17 cellular contexts compared by ENCODE assay signal in the genomic region with DNA sequence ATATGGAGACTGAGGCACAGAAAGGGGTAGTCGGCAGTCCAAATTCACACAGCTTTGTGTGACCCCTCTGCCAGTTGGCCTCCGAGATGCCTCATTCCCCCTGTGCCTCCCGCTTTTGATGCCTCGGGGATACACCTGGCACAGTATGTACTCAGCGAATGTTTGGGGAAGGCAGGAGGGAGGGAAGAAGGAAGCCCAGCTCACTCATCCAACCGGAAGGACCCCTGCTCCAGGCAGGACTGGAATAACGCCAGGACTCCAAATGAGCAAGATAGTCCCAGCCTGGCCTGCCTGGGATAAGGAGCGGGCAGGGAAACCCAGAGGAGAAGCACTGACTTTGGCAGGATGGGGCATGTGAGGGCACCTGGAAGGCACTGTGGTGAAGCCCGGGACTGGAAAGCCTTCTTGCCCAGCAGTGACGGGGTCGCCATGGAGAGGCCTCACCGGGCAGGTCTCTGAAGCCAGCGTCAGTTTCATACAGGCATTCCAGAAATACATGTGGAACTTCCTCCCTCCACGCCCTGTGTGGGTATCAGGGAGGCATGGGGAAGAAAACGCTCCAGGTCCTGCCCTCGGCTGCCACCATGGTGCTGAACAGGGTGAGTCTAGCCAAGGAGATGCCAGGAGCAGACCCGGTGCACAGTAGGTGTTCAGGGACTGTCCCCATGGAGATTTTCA. TPM values are rescaled to one million over a fixed set of nuclear protein-coding genes. Genes with fewer than 3 reads are reported as not detected.
DNase-seq lines count a peak whose midpoint lies in the region; ATAC-seq and TF ChIP-seq lines count a peak whose summit lies in the region.
"Had no signal": no experiment of that assay in that cellular context is flagged by ENCODE, and none has a peak within 500 bp of the region (broad histone marks: within the 10 kb centered on the region; RNA-seq: fewer than 3 reads in every experiment).

No MANE protein-coding gene starts in this region.

- WGBS in SK-N-SH (ENCODE audit: low lambda C conversion rate) = 13% methylated on average over 14 of the region's 17 CpGs
- 43 to 46% methylated on average over 6 to 14 of the region's 17 CpGs for WGBS in esophagus squamous epithelium, 2 donors

- H2AFZ ChIP-seq in SK-N-SH (ENCODE audit: low read depth) = no peak overlapping the region
- H2AFZ ChIP-seq: GM23338 had no signal

- peaks cover 0 to 4% of the 10 kb centered on the region in 2 experiments; a peak in 1 of 4 replicates for H3K4me1 ChIP-seq in SK-N-SH (ENCODE audit: control insufficient read depth in 1 of 2, insufficient read depth in 2 of 2, low read depth in 1 of 2, low read length in 1 of 2)
- H3K4me1 ChIP-seq in SJCRH30 = peaks cover 5% of the 10 kb centered on the region
- peaks cover 9% of the 10 kb centered on the region for H3K4me1 ChIP-seq in foreskin keratinocyte
- peaks cover 0 to 18% (median 3%) of the 10 kb centered on the region in 3 donors for H3K4me1 ChIP-seq in esophagus squamous epithelium

- no peaks in the 10 kb centered on the region for H3F3A ChIP-seq in SK-N-SH (replicated peaks; ENCODE audit: insufficient read depth)

- no peaks in the 10 kb centered on the region for H3K79me2 ChIP-seq in SK-N-SH (ENCODE audit: insufficient read depth)

- POLR2A ChIA-PET in SK-N-SH (lab: Yijun Ruan, JAX) = no interaction called here

- no peak for TF ChIP-seq RAD21 in SK-N-SH (IDR thresholded peaks at IDR 0.05; ENCODE audit: low read length)

- H3K9me3 ChIP-seq in SK-N-SH = no peaks in the 10 kb centered on the region
- H3K9me3 ChIP-seq in SJCRH30 (replicated peaks) = no peaks in the 10 kb centered on the region
- no peaks in the 10 kb centered on the region for H3K9me3 ChIP-seq in esophagus squamous epithelium
- H3K9me3 ChIP-seq: BLaER1 treated with 17β-estradiol and CSF1 and Interleukin-3, amounts not matched to agents 10 nM and 100 nM had no signal

- peaks cover 63% of the 10 kb centered on the region for H3K27me3 Mint-ChIP-seq in activated T-cell treated with anti-CD3 and anti-CD28 coated beads, Interleukin-2, amount 50 U/mL, for 72 hours (ENCODE audit: low read depth)

- no peak overlapping the region for H3K27ac Mint-ChIP-seq in activated T-cell treated with anti-CD3 and anti-CD28 coated beads, Interleukin-2, amount 50 U/mL, for 72 hours
- H3K27ac Mint-ChIP-seq: CD8-positive, alpha-beta T cell; GM23338; T-cell had no signal

- no peak overlapping the region for H3K4me3 ChIP-seq in SK-N-SH (ENCODE audit: low read depth in 2 of 2, low read length in 1 of 2)
- no peak overlapping the region for H3K4me3 ChIP-seq in SJCRH30
- H3K4me3 ChIP-seq in esophagus squamous epithelium = no peak overlapping the region
- H3K4me3 ChIP-seq: BLaER1 treated with 17β-estradiol and CSF1 and Interleukin-3, amounts not matched to agents 10 nM and 100 nM; GM23338 had no signal

- TF ChIP-seq POLR2A in esophagus squamous epithelium (IDR thresholded peaks at IDR 0.05) = no peak

- H4K20me1 ChIP-seq in SK-N-SH (ENCODE audit: insufficient read depth) = no peaks in the 10 kb centered on the region

- H3K9ac ChIP-seq in SK-N-SH = no peak overlapping the region
- H3K9ac ChIP-seq: BLaER1 treated with 17β-estradiol and CSF1 and Interleukin-3, amounts not matched to agents 10 nM and 100 nM had no signal

- no peak overlapping the region for H3K4me3 Mint-ChIP-seq in activated T-cell treated with anti-CD3 and anti-CD28 coated beads, Interleukin-2, amount 50 U/mL, for 72 hours
- H3K4me3 Mint-ChIP-seq: CD8-positive, alpha-beta T cell; GM23338; T-cell had no signal

- no peaks in the 10 kb centered on the region for H3K9me2 ChIP-seq in SK-N-SH

- TF ChIP-seq CTCF in SK-N-SH (IDR thresholded peaks at IDR 0.05) = no peak
- TF ChIP-seq CTCF in foreskin keratinocyte (conservative IDR thresholded peaks at IDR 0.05) = peak; percentile 14
- no peak for TF ChIP-seq CTCF in esophagus squamous epithelium (IDR thresholded peaks at IDR 0.05)

- DNase-seq in SK-N-SH = no peak
- DNase-seq in SJCRH30 = peak; percentile 44 to 67
- peak in 1 of 2 donors; percentile 42 for DNase-seq in foreskin keratinocyte
- no peak for DNase-seq in esophagus squamous epithelium (lab: John Stamatoyannopoulos, UW)
- no peak for DNase-seq in activated T-cell treated with anti-CD3 and anti-CD28 coated beads, Interleukin-2, amount 50 U/mL, for 72 hours
- DNase-seq: CD8-positive, alpha-beta T cell; KG1; NCI-H1436; NCI-H1930; NCI-H524; T-cell had no signal

- no peaks in the 10 kb centered on the region for H3K9me3 Mint-ChIP-seq in activated T-cell treated with anti-CD3 and anti-CD28 coated beads, Interleukin-2, amount 50 U/mL, for 72 hours
- H3K9me3 Mint-ChIP-seq: CD8-positive, alpha-beta T cell; GM23338; T-cell had no signal

- H3K4me2 ChIP-seq in SK-N-SH = no peak overlapping the region
- H3K4me2 ChIP-seq: BLaER1 treated with 17β-estradiol and CSF1 and Interleukin-3, amounts not matched to agents 10 nM and 100 nM; GM23338 had no signal

- H3K4me1 Mint-ChIP-seq in activated T-cell treated with anti-CD3 and anti-CD28 coated beads, Interleukin-2, amount 50 U/mL, for 72 hours (ENCODE audit: low read depth) = no peaks in the 10 kb centered on the region

- ATAC-seq in SK-N-SH treated with all-trans-retinoic acid at 6 μM for 48 hours (0 out of 3 replicates have a peak, but pooled peaks have one; percentile 8), foreskin keratinocyte (peak; percentile 3), HG02870 (IDR thresholded peaks at IDR 0.05; ENCODE audit: unreplicated experiment) (no peak)
- no peak for ATAC-seq in activated T-cell treated with anti-CD3 and anti-CD28 coated beads, Interleukin-2, amount 50 U/mL, for 72 hours (replicated peaks in 1 of 2)
- ATAC-seq: CD8-positive, alpha-beta T cell; GM23338; HCT116; Panc1; T-cell had no signal

- H3K27ac ChIP-seq in SK-N-SH (ENCODE audit: low read depth in 2 of 2, low read length in 1 of 2) = no peak overlapping the region
- no peak overlapping the region for H3K27ac ChIP-seq in SJCRH30
- H3K27ac ChIP-seq in foreskin keratinocyte = no peak overlapping the region
- H3K27ac ChIP-seq in esophagus squamous epithelium = no peak overlapping the region
- H3K27ac ChIP-seq: BLaER1 treated with 17β-estradiol and CSF1 and Interleukin-3, amounts not matched to agents 10 nM and 100 nM had no signal

- no peak for TF ChIP-seq EP300 in SK-N-SH (IDR thresholded peaks at IDR 0.05; ENCODE audit: borderline replicate concordance in 1 of 2, low read depth in 1 of 2, low read length in 1 of 2)

- intact Hi-C loops in esophagus squamous epithelium (cut with DNase I) = no loop called here

- CTCF ChIA-PET in SK-N-SH (lab: Yijun Ruan, JAX) = interaction anchor here (0.8 to 3.8 kb wide), 7 partner anchors 11 to 147 kb away, joined by 3 to 15 read pairs (median 6); no protein-coding TSS in a partner anchor

- H3K36me3 Mint-ChIP-seq in activated T-cell treated with anti-CD3 and anti-CD28 coated beads, Interleukin-2, amount 50 U/mL, for 72 hours (ENCODE audit: insufficient read depth in 2 of 2) = no peaks in the 10 kb centered on the region
- H3K36me3 Mint-ChIP-seq: CD8-positive, alpha-beta T cell; T-cell had no signal

- H3K27me3 ChIP-seq in SK-N-SH (ENCODE audit: insufficient read depth) (peaks cover 98% of the 10 kb centered on the region), SJCRH30 (no peaks in the 10 kb centered on the region), foreskin keratinocyte (peaks cover 28% of the 10 kb centered on the region), esophagus squamous epithelium (peaks cover 0 to 99% (median 12%) of the 10 kb centered on the region in 4 donors)

- no peaks in the 10 kb centered on the region for H3K36me3 ChIP-seq in SK-N-SH (replicated peaks in 1 of 2; ENCODE audit: control insufficient read depth in 1 of 2, insufficient read depth in 2 of 2, low read length in 1 of 2)
- H3K36me3 ChIP-seq in SJCRH30 = no peaks in the 10 kb centered on the region
- H3K36me3 ChIP-seq in esophagus squamous epithelium = no peaks in the 10 kb centered on the region
- H3K36me3 ChIP-seq: BLaER1 treated with 17β-estradiol and CSF1 and Interleukin-3, amounts not matched to agents 10 nM and 100 nM had no signal

TF ChIP-seq in SK-N-SH treated with all-trans-retinoic acid at 6 μM for 48 hours, 23 proteins besides CTCF, POLR2A, EP300 and RAD21 (continues in another document):
- TF ChIP-seq, protein P1, sequence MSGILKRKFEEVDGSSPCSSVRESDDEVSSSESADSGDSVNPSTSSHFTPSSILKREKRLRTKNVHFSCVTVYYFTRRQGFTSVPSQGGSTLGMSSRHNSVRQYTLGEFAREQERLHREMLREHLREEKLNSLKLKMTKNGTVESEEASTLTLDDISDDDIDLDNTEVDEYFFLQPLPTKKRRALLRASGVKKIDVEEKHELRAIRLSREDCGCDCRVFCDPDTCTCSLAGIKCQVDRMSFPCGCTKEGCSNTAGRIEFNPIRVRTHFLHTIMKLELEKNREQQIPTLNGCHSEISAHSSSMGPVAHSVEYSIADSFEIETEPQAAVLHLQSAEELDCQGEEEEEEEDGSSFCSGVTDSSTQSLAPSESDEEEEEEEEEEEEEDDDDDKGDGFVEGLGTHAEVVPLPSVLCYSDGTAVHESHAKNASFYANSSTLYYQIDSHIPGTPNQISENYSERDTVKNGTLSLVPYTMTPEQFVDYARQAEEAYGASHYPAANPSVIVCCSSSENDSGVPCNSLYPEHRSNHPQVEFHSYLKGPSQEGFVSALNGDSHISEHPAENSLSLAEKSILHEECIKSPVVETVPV (CRISPR knock-in tag; IDR thresholded peaks at IDR 0.05) = no peak
- TF ChIP-seq ISL1 (CRISPR knock-in tag; IDR thresholded peaks at IDR 0.05) = no peak

TF ChIP-seq in SK-N-SH, 30 proteins besides CTCF, POLR2A, EP300 and RAD21 (continues in another document):
- no peak for TF ChIP-seq MXI1 (IDR thresholded peaks at IDR 0.05; ENCODE audit: low read depth, low read length)

RNA-seq across cellular contexts. Expression of gene LMX1B, which starts 20.3 kb away (rescaled TPM):
- polyA plus RNA-seq in SK-N-SH (2012; rRNA removed) (not detected in 2 replicates), foreskin keratinocyte (0.95 and 1.2 TPM in 2 replicates)
- polyA plus RNA-seq in SK-N-SH (2012; cell fraction: cytosol; rRNA removed) = not detected in 2 replicates
- not detected in 2 replicates for polyA plus RNA-seq in SK-N-SH (2012; cell fraction: nucleus; rRNA removed)
- 10.3 and 12.2 TPM in 2 replicates for total RNA-seq in SJCRH30 (2014; rRNA removed; shearing (Covaris generic))
- total RNA-seq in foreskin keratinocyte (1.1 and 1.2 TPM in 2 replicates), esophagus squamous epithelium (under 1 TPM in 1 of 4 donors, not detected in 3; 0.23 TPM)
- not detected for total RNA-seq in activated T-cell treated with anti-CD3 and anti-CD28 coated beads, Interleukin-2, amount 50 U/mL, for 72 hours
- total RNA-seq: CD8-positive, alpha-beta T cell; T-cell had no signal

Comparison
In these comparisons a context has a peak if more than half of its experiments do, and no peak if none do; other contexts are left out.
1. ATAC-seq: peak in SK-N-SH treated with all-trans-retinoic acid at 6 μM for 48 hours (single experiment) and foreskin keratinocyte (single experiment); none in HG02870 (single experiment) and activated T-cell treated with anti-CD3 and anti-CD28 coated beads, Interleukin-2, amount 50 U/mL, for 72 hours (0 of 2).
2. DNase-seq: peak in SJCRH30 (2 of 2); none in SK-N-SH (single experiment), esophagus squamous epithelium (single experiment) and activated T-cell treated with anti-CD3 and anti-CD28 coated beads, Interleukin-2, amount 50 U/mL, for 72 hours (0 of 2).